ENCODE assay signal across 32 cellular contexts in the genomic region with DNA sequence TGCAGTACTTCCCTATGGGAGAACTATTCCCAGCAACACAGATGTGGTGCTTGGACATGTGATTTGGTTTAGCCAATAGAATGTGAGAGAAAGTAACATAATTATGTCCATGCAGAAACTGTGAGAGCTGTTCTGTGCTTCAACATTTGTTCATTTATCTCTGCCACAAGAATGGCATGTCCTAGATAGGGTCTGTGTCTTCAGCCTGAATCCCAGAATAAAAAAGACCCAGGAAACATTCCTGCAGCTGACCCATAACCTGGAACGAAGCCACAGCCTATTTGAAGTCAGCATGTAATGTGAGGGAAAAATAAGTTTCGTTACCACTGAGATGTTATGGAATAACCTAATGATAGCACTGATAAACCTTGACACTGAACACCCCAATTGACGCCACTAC.
"Had no signal": no experiment of that assay in that cellular context is flagged by ENCODE, and none has a peak within 500 bp of the region (broad histone marks: within the 10 kb centered on the region; RNA-seq: fewer than 3 reads in every experiment).

No MANE protein-coding gene starts in this region.

- FAIRE-seq: frontal cortex had no signal

- H3K27me3 Mint-ChIP-seq: activated CD4-positive, alpha-beta T cell treated with anti-CD3 and anti-CD28 coated beads for 36 hours; activated CD8-positive, alpha-beta T cell treated with anti-CD3 and anti-CD28 coated beads for 36 hours; activated naive CD8-positive, alpha-beta T cell; dendritic cell treated with granulocyte-macrophage colony-stimulating factor and Interleukin-4, amounts not matched to agents 40 ng/mL and 50 ng/mL, for 4 days; T-helper 17 cell had no signal

- H3K4me1 Mint-ChIP-seq: activated CD4-positive, alpha-beta T cell treated with anti-CD3 and anti-CD28 coated beads for 36 hours; activated T-helper 17 cell treated with anti-CD3 and anti-CD28 coated beads, Interleukin-2, amount 50 U/mL, for 72 hours; endodermal cell; T-helper 17 cell had no signal

- H3K4me3 Mint-ChIP-seq: activated CD4-positive, alpha-beta T cell treated with anti-CD3 and anti-CD28 coated beads for 36 hours; activated CD8-positive, alpha-beta T cell treated with anti-CD3 and anti-CD28 coated beads for 36 hours; activated naive CD8-positive, alpha-beta T cell; activated T-cell treated with anti-CD3 and anti-CD28 coated beads, Interleukin-2, amount 50 U/mL, for 4 hours; activated T-helper 17 cell treated with anti-CD3 and anti-CD28 coated beads, Interleukin-2, amount 50 U/mL, for 72 hours; dendritic cell treated with granulocyte-macrophage colony-stimulating factor and Interleukin-4, amounts not matched to agents 40 ng/mL and 50 ng/mL, for 4 days; endodermal cell; T-helper 17 cell; T-helper 2 cell treated with Interferon-gamma antibody and Interleukin-4, amounts not matched to agents 5 μg/mL and 100 μg/mL, for 36 hours had no signal

- H3K4me1 ChIP-seq: body of pancreas had no signal

- H3K36me3 Mint-ChIP-seq: activated naive CD8-positive, alpha-beta T cell had no signal

- H3K9me3 ChIP-seq: body of pancreas had no signal

- H3K9me3 Mint-ChIP-seq: T-helper 2 cell treated with Interferon-gamma antibody and Interleukin-4, amounts not matched to agents 5 μg/mL and 100 μg/mL, for 36 hours had no signal

- H3K36me3 ChIP-seq: cardiac muscle cell had no signal

- H3K4me3 ChIP-seq: body of pancreas, cardiac muscle cell, coronary artery, dorsolateral prefrontal cortex had no signal

- H3K27ac ChIP-seq: body of pancreas, cardiac muscle cell, dorsolateral prefrontal cortex had no signal

- H3K27ac Mint-ChIP-seq: activated CD4-positive, alpha-beta T cell treated with anti-CD3 and anti-CD28 coated beads for 36 hours; activated CD8-positive, alpha-beta T cell treated with anti-CD3 and anti-CD28 coated beads for 36 hours; activated naive CD8-positive, alpha-beta T cell; activated T-helper 17 cell treated with anti-CD3 and anti-CD28 coated beads, Interleukin-2, amount 50 U/mL, for 72 hours; dendritic cell treated with granulocyte-macrophage colony-stimulating factor and Interleukin-4, amounts not matched to agents 40 ng/mL and 50 ng/mL, for 4 days; endodermal cell; T-helper 17 cell; T-helper 2 cell treated with Interferon-gamma antibody and Interleukin-4, amounts not matched to agents 5 μg/mL and 100 μg/mL, for 36 hours had no signal

- DNase-seq: activated CD4-positive, alpha-beta T cell treated with anti-CD3 and anti-CD28 coated beads for 36 hours; activated CD4-positive, alpha-beta T cell treated with anti-CD3 and anti-CD28 coated beads, Interleukin-2, amount 50 U/mL, for 1 hour; activated CD4-positive, alpha-beta T cell treated with anti-CD3 and anti-CD28 coated beads, Interleukin-2, amount 50 U/mL, for 48 hours; activated CD4-positive, CD25-positive, alpha-beta regulatory T cell; activated CD4-positive, CD25-positive, alpha-beta regulatory T cell treated with anti-CD3 and anti-CD28 coated beads, Interleukin-2, amount 50 U/mL, for 72 hours; activated CD8-positive, alpha-beta memory T cell treated with anti-CD3 and anti-CD28 coated beads for 24 hours; activated CD8-positive, alpha-beta T cell treated with anti-CD3 and anti-CD28 coated beads for 36 hours; activated effector memory CD4-positive, alpha-beta T cell treated with Interleukin-2 at 50 U/mL for 16 hours; activated gamma-delta T cell treated with Interleukin-2 at 50 U/mL for 16 hours; activated naive CD4-positive, alpha-beta T cell treated with anti-CD3 and anti-CD28 coated beads, Interleukin-2, amount 50 U/mL, for 16 hours; activated naive CD4-positive, alpha-beta T cell treated with Interleukin-2 at 50 U/mL for 16 hours; activated T-cell treated with anti-CD3 and anti-CD28 coated beads, Interleukin-2, amount 50 U/mL, for 4 hours; amygdala; aorta; body of pancreas; central memory CD4-positive, alpha-beta T cell; cerebellar nuclear complex; dorsolateral prefrontal cortex; effector memory CD4-positive, alpha-beta T cell; endodermal cell; foreskin fibroblast; head of caudate nucleus; T-helper 1 cell; T-helper 17 cell; T1000 had no signal

- H3K27me3 ChIP-seq: body of pancreas, cardiac muscle cell, dorsolateral prefrontal cortex had no signal
